In genomic region chr14:89489796-89490506, GRCh38 we compare ENCODE assay signal across 9 cellular contexts.
DNase-seq lines count a peak whose midpoint lies in the region; ATAC-seq and TF ChIP-seq lines count a peak whose summit lies in the region.
"Had no signal": no experiment of that assay in that cellular context is flagged by ENCODE, and none has a peak within 500 bp of the region (broad histone marks: within the 10 kb centered on the region; RNA-seq: fewer than 3 reads in every experiment).

No MANE protein-coding gene starts in this region.

- DNase-seq in DMS79 treated with DMSO at 0.1 percent for 48 hours (lab: John Stamatoyannopoulos, UW) (peak; percentile 49), NCI-H2171 treated with DMSO at 0.1 percent for 48 hours (lab: John Stamatoyannopoulos, UW) (peak; percentile 86), esophagus squamous epithelium (lab: John Stamatoyannopoulos, UW) (no peak), retina (peak; percentile 39), upper lobe of right lung (no peak), amniotic stem cell (lab: John Stamatoyannopoulos, UW) (no peak)
- DNase-seq in NK-92 treated with Interleukin-12 subunit alpha and Interleukin-12 subunit beta, amount 100 ng/mL, for 24 hours (lab: John Stamatoyannopoulos, UW) = no peak
- no peak for DNase-seq in activated naive CD4-positive, alpha-beta T cell treated with anti-CD3 and anti-CD28 coated beads, Interleukin-2, amount 50 U/mL, for 72 hours (ENCODE audit: low spot score in 2 of 2)
- DNase-seq: NCI-H748 treated with DMSO at 0.1 percent for 48 hours had no signal

- H3K36me3 ChIP-seq in esophagus squamous epithelium (no peaks in the 10 kb centered on the region), upper lobe of right lung (no peaks in the 10 kb centered on the region)

- peaks cover 0 to 10% of the 10 kb centered on the region in 2 donors for H3K36me3 Mint-ChIP-seq in activated naive CD4-positive, alpha-beta T cell treated with anti-CD3 and anti-CD28 coated beads, Interleukin-2, amount 50 U/mL, for 72 hours

- TF ChIP-seq CTCF in esophagus squamous epithelium (IDR thresholded peaks at IDR 0.05) = no peak
- TF ChIP-seq CTCF in upper lobe of right lung (IDR thresholded peaks at IDR 0.05) = no peak

- H3K4me3 ChIP-seq in esophagus squamous epithelium (peak overlapping the region in 3 of 4 donors; percentile 22 to 39 (median 24)), upper lobe of right lung (no peak overlapping the region)

- peak overlapping the region in 1 of 2 donors; percentile 38 for H3K27ac Mint-ChIP-seq in activated naive CD4-positive, alpha-beta T cell treated with anti-CD3 and anti-CD28 coated beads, Interleukin-2, amount 50 U/mL, for 72 hours

- H3K27ac ChIP-seq in esophagus squamous epithelium = peak overlapping the region in 1 of 4 donors; percentile 12
- H3K27ac ChIP-seq in upper lobe of right lung = no peak overlapping the region

- ATAC-seq in upper lobe of right lung = no peak
- no peak for ATAC-seq in activated naive CD4-positive, alpha-beta T cell treated with anti-CD3 and anti-CD28 coated beads, Interleukin-2, amount 50 U/mL, for 72 hours

- H3K4me1 ChIP-seq in esophagus squamous epithelium (peaks cover 4 to 19% (median 10%) of the 10 kb centered on the region in 3 donors), upper lobe of right lung (no peaks in the 10 kb centered on the region)

- 34 to 45% methylated on average over 16 to 19 of the region's 19 CpGs for WGBS in esophagus squamous epithelium, 2 donors

- H3K27me3 ChIP-seq in esophagus squamous epithelium (no peaks in the 10 kb centered on the region), upper lobe of right lung (no peaks in the 10 kb centered on the region)

- H3K9me3 ChIP-seq in esophagus squamous epithelium = no peaks in the 10 kb centered on the region
- no peaks in the 10 kb centered on the region for H3K9me3 ChIP-seq in upper lobe of right lung

- intact Hi-C loops in esophagus squamous epithelium (cut with DNase I) = no loop called here
- intact Hi-C loops in upper lobe of right lung (cut with DNase I) = no loop called here

- H3K9me3 Mint-ChIP-seq in activated naive CD4-positive, alpha-beta T cell treated with anti-CD3 and anti-CD28 coated beads, Interleukin-2, amount 50 U/mL, for 72 hours = no peaks in the 10 kb centered on the region

- TF ChIP-seq POLR2A in esophagus squamous epithelium (IDR thresholded peaks at IDR 0.05) = no peak

Comparison
In these comparisons a context has a peak if more than half of its experiments do, and no peak if none do; other contexts are left out.
1. DNase-seq: peak in DMS79 treated with DMSO at 0.1 percent for 48 hours (single experiment), NCI-H2171 treated with DMSO at 0.1 percent for 48 hours (single experiment) and retina (single experiment); none in esophagus squamous epithelium (single experiment), NK-92 treated with Interleukin-12 subunit alpha and Interleukin-12 subunit beta, amount 100 ng/mL, for 24 hours (single experiment), upper lobe of right lung (single experiment), amniotic stem cell (single experiment) and activated naive CD4-positive, alpha-beta T cell treated with anti-CD3 and anti-CD28 coated beads, Interleukin-2, amount 50 U/mL, for 72 hours (0 of 2).